1 cellular context compared by ENCODE assay signal in genomic region chr6:118580585-118581419, GRCh38.
TF ChIP-seq lines count a peak whose summit lies in the region.

No MANE protein-coding gene starts in this region.

TF ChIP-seq in SK-N-SH treated with all-trans-retinoic acid at 6 μM for 48 hours, 23 proteins besides CTCF, POLR2A, EP300 and RAD21 (continued from another document):
- TF ChIP-seq, protein P1, sequence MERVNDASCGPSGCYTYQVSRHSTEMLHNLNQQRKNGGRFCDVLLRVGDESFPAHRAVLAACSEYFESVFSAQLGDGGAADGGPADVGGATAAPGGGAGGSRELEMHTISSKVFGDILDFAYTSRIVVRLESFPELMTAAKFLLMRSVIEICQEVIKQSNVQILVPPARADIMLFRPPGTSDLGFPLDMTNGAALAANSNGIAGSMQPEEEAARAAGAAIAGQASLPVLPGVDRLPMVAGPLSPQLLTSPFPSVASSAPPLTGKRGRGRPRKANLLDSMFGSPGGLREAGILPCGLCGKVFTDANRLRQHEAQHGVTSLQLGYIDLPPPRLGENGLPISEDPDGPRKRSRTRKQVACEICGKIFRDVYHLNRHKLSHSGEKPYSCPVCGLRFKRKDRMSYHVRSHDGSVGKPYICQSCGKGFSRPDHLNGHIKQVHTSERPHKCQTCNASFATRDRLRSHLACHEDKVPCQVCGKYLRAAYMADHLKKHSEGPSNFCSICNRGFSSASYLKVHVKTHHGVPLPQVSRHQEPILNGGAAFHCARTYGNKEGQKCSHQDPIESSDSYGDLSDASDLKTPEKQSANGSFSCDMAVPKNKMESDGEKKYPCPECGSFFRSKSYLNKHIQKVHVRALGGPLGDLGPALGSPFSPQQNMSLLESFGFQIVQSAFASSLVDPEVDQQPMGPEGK (CRISPR knock-in tag; IDR thresholded peaks at IDR 0.05; ENCODE audit: borderline replicate concordance): no peak
- no peak for TF ChIP-seq ISL1 (CRISPR knock-in tag; IDR thresholded peaks at IDR 0.05)
- TF ChIP-seq ZFP3 (CRISPR knock-in tag; IDR thresholded peaks at IDR 0.05): no peak
